ENCODE assay signal across 18 cellular contexts in the genomic region with DNA sequence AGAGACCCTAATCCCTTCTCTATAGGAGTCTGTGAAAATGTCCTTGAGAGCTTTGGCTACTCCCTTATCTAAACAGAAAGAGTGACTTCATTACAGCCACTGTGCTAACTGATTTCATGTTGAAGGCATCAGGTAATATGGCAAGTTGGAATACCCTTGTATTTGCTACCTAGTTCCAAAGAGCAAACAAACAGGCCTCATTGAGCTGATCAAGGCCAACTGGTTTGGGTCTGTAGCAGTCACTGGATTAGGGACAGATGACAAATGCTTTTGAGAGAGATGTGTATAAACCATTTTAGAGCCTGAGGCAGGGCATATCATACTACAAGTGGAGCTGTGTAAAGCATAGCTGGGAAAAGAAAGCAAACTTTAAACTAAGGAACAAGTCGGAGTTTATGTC. TPM values are rescaled to one million over a fixed set of nuclear protein-coding genes. Genes with fewer than 3 reads are reported as not detected.
DNase-seq lines count a peak whose midpoint lies in the region; ATAC-seq and TF ChIP-seq lines count a peak whose summit lies in the region.
"Had no signal": no experiment of that assay in that cellular context is flagged by ENCODE, and none has a peak within 500 bp of the region (broad histone marks: within the 10 kb centered on the region; RNA-seq: fewer than 3 reads in every experiment).

No MANE protein-coding gene starts in this region.

- intact Hi-C loops in heart left ventricle (cut with DNase I), result no loop called here
- intact Hi-C loops in Right ventricle myocardium inferior (cut with DNase I), result no loop called here
- intact Hi-C loops in psoas muscle (cut with DNase I), result no loop called here

- H3K4me2 ChIP-seq in hepatocyte, result no peak overlapping the region
- H3K4me2 ChIP-seq: BLaER1 treated with 17β-estradiol and CSF1 and Interleukin-3, amounts not matched to agents 10 nM and 100 nM; PC-9 had no signal

- peaks cover 0 to 40% (median 21%) of the 10 kb centered on the region in 12 donors for H3K9me3 ChIP-seq in heart left ventricle
- H3K9me3 ChIP-seq in hepatocyte (ENCODE audit: low read depth), result peaks cover 14% of the 10 kb centered on the region
- H3K9me3 ChIP-seq in psoas muscle, result peaks cover 15% of the 10 kb centered on the region

- H3K27ac ChIP-seq in heart left ventricle (peak overlapping the region in 5 of 12 donors; percentile 5 to 53 (median 26)), hepatocyte (peak overlapping the region; percentile 35), psoas muscle (peak overlapping the region; percentile 81)
- H3K27ac ChIP-seq: BLaER1 treated with 17β-estradiol and CSF1 and Interleukin-3, amounts not matched to agents 10 nM and 100 nM; PC-9; RWPE1 had no signal

- TF ChIP-seq POLR2A in heart left ventricle (IDR thresholded peaks at IDR 0.05), result no peak

- TF ChIP-seq CTCF in heart left ventricle (IDR thresholded peaks at IDR 0.05), result no peak
- TF ChIP-seq CTCF in LNCaP clone FGC (IDR thresholded peaks at IDR 0.05; ENCODE audit: control insufficient read depth, extremely low read depth, insufficient read depth), result no peak
- no peak for TF ChIP-seq CTCF in hepatocyte (IDR thresholded peaks at IDR 0.05; ENCODE audit: poor library complexity)
- no peak for TF ChIP-seq CTCF in psoas muscle (IDR thresholded peaks at IDR 0.05)

- H3K27me3 ChIP-seq in heart left ventricle (no peaks in the 10 kb centered on the region), hepatocyte (no peaks in the 10 kb centered on the region), psoas muscle (ENCODE audit: insufficient read depth in 3 of 3, low read length in 2 of 3) (no peaks in the 10 kb centered on the region)
- H3K27me3 ChIP-seq: BLaER1 treated with 17β-estradiol and CSF1 and Interleukin-3, amounts not matched to agents 10 nM and 100 nM had no signal

- H3K4me1 ChIP-seq in heart left ventricle (peaks cover 0 to 6% (median 0%) of the 10 kb centered on the region in 12 donors), hepatocyte (ENCODE audit: insufficient read depth) (no peaks in the 10 kb centered on the region), psoas muscle (peaks cover 18% of the 10 kb centered on the region)
- H3K4me1 ChIP-seq: BLaER1 treated with 17β-estradiol and CSF1 and Interleukin-3, amounts not matched to agents 10 nM and 100 nM had no signal

- no peaks in the 10 kb centered on the region for H3K9me2 ChIP-seq in hepatocyte (replicated peaks; ENCODE audit: insufficient read depth)

- DNase-seq in heart left ventricle (no peak), Right ventricle myocardium inferior (ENCODE audit: missing footprints) (no peak), LNCaP clone FGC (ENCODE audit: low read depth) (peak; percentile 88), hepatocyte (ENCODE audit: low spot score) (peak; percentile 19), psoas muscle (no peak), NCI-H2081 (lab: John Stamatoyannopoulos, UW) (no peak), NCI-H2107 treated with DMSO at 0.1 percent for 48 hours (lab: John Stamatoyannopoulos, UW; ENCODE audit: unreplicated experiment) (no peak), NCI-H345 (lab: John Stamatoyannopoulos, UW) (no peak)
- DNase-seq: DND-41, H9, NCI-H1105 treated with DMSO at 0.1 percent for 48 hours, NCI-H1694, NCI-H2227 treated with DMSO at 0.1 percent for 48 hours, NCI-H524, PC-9 had no signal

- no peaks in the 10 kb centered on the region for H4K20me1 ChIP-seq in hepatocyte (ENCODE audit: insufficient read depth, poor library complexity, severe bottlenecking)
- H4K20me1 ChIP-seq: BLaER1 treated with 17β-estradiol and CSF1 and Interleukin-3, amounts not matched to agents 10 nM and 100 nM had no signal

- H2AFZ ChIP-seq in hepatocyte, result no peak overlapping the region
- H2AFZ ChIP-seq: PC-9 had no signal

- WGBS in heart left ventricle, 4 donors, result 85 to 97% (median 91%) methylated on average over 1 of the region's 1 CpG
- WGBS in hepatocyte (ENCODE audit: low lambda C conversion rate, missing lambda C conversion rate), result 48% methylated on average over 1 of the region's 1 CpG
- WGBS in psoas muscle, 3 donors, result 31 to 52% (median 31%) methylated on average over 1 of the region's 1 CpG

- ATAC-seq in heart left ventricle (peak in 3 of 4 donors; percentile 37 to 59 (median 39)), Right ventricle myocardium inferior (no peak), psoas muscle (peak; percentile 54 to 94 (median 76))

- H3K4me3 ChIP-seq in heart left ventricle (no peak overlapping the region), LNCaP clone FGC (ENCODE audit: low read depth, low read length) (no peak overlapping the region; the same call in 1 of the 2 replicates), hepatocyte (no peak overlapping the region), psoas muscle (peak overlapping the region; percentile 29)
- H3K4me3 ChIP-seq: BLaER1 treated with 17β-estradiol and CSF1 and Interleukin-3, amounts not matched to agents 10 nM and 100 nM; PC-9 had no signal

- no peaks in the 10 kb centered on the region for H3K79me2 ChIP-seq in hepatocyte

- H3K36me3 ChIP-seq in heart left ventricle, result no peaks in the 10 kb centered on the region
- no peaks in the 10 kb centered on the region for H3K36me3 ChIP-seq in hepatocyte (replicated peaks; ENCODE audit: insufficient read depth, low read depth)
- H3K36me3 ChIP-seq in psoas muscle (ENCODE audit: insufficient read depth in 1 of 2, low read depth in 1 of 2), result no peaks in the 10 kb centered on the region
- H3K36me3 ChIP-seq: BLaER1 treated with 17β-estradiol and CSF1 and Interleukin-3, amounts not matched to agents 10 nM and 100 nM had no signal

RNA-seq across cellular contexts. Expression of a gene that starts 22.9 kb away (rescaled TPM):
- total RNA-seq in heart left ventricle (1,000 to 10,000 TPM in 7 of 9 donors, 100 to 1,000 TPM in 2; 814 to 1,378 (median 1,064) TPM), Right ventricle myocardium inferior (1,145 TPM), hepatocyte (121 and 122 TPM in 2 replicates), psoas muscle (100 to 1,000 TPM; 459 to 840 (median 509) TPM)
- polyA plus RNA-seq in heart left ventricle (100 to 1,000 TPM; 262 to 648 TPM), hepatocyte (88.7 and 97.1 TPM in 2 replicates), psoas muscle (100 to 1,000 TPM; 215 to 533 (median 426) TPM)
- total RNA-seq: G401 had no signal

Comparison
In these comparisons a context has a peak if more than half of its experiments do, and no peak if none do; other contexts are left out.
1. DNase-seq: peak in LNCaP clone FGC (single experiment) and hepatocyte (single experiment); none in heart left ventricle (0 of 5), Right ventricle myocardium inferior (single experiment), psoas muscle (0 of 2), NCI-H2081 (0 of 2), NCI-H2107 treated with DMSO at 0.1 percent for 48 hours (single experiment) and NCI-H345 (single experiment).